ENCODE assay signal across 8 cellular contexts in genomic region chr12:96035283-96036236, GRCh38. TPM values are rescaled to one million over a fixed set of nuclear protein-coding genes. Genes with fewer than 3 reads are reported as not detected.
DNase-seq lines count a peak whose midpoint lies in the region; ATAC-seq and TF ChIP-seq lines count a peak whose summit lies in the region.

Gene LTA4H (minus strand): TSS chr12:96035587. CDS start chr12:96035519, 68 bp downstream.

- intact Hi-C loops in CD4-positive, alpha-beta T cell (cut with DNase I, micrococcal nuclease): loop anchor here (1.0 to 10.0 kb wide), 9 partner anchors 172 to 1581 kb away; partner anchors contain the start of genes SNRPF (in 2 of the 2), CEP83 (in 1 of the 2), FGD6 (in 1 of the 2) and NDUFA12 (in 1 of the 2)
- intact Hi-C loops in right lobe of liver (cut with DNase I): no loop called here

- no peaks in the 10 kb centered on the region for H3K36me3 Mint-ChIP-seq in CD4-positive, alpha-beta T cell (ENCODE audit: low read depth)

- no peaks in the 10 kb centered on the region for H3K27me3 Mint-ChIP-seq in CD4-positive, alpha-beta T cell

- DNase-seq in CD4-positive, alpha-beta T cell: peak; percentile 92 to 98 (median 95)
- DNase-seq in NCI-H82 (lab: John Stamatoyannopoulos, UW) (peak; percentile 100), ecto neural progenitor cell (ENCODE audit: low spot score) (peak; percentile 99), right lobe of liver (peak; percentile 95 to 98 (median 97))
- DNase-seq in activated CD4-positive, alpha-beta T cell treated with anti-CD3 and anti-CD28 coated beads, Interleukin-2, amount 50 U/mL, for 48 hours: peak; percentile 94 to 96
- DNase-seq in stimulated activated CD4-positive, alpha-beta T cell treated with anti-CD3 and anti-CD28 coated beads, Interleukin-4, amount 100 ng/mL, for 4 hours: peak; percentile 89 to 97

- H3K9me3 Mint-ChIP-seq in CD4-positive, alpha-beta T cell: no peaks in the 10 kb centered on the region

- H3K27ac ChIP-seq in CD4-positive, alpha-beta T cell (ENCODE audit: low read depth, low read length): peak within 1 kb of the TSS; percentile 60
- peak within 1 kb of the TSS; percentile 61 to 67 (median 66) for H3K27ac ChIP-seq in right lobe of liver

- TF ChIP-seq CTCF in CD4-positive, alpha-beta T cell (IDR thresholded peaks at IDR 0.05): no peak
- no peak for TF ChIP-seq CTCF in right lobe of liver (IDR thresholded peaks at IDR 0.05)

- WGBS in right lobe of liver (ENCODE audit: insufficient coverage, low coverage, low lambda C conversion rate, missing lambda C conversion rate): under 1% methylated on average over 51 of the region's 55 CpGs

- CTCF ChIA-PET in CD4-positive, alpha-beta T cell (lab: Charles Lee): interaction anchor here (0.9 to 1.5 kb wide), 5 partner anchors 37 to 962 kb away, joined by 3 to 4 read pairs (median 3); partner anchors contain the start of gene NR2C1

- H3K4me3 Mint-ChIP-seq in CD4-positive, alpha-beta T cell: no peak within 1 kb of the TSS

- H3K27ac Mint-ChIP-seq in CD4-positive, alpha-beta T cell: no peak within 1 kb of the TSS

- H3K4me1 ChIP-seq in right lobe of liver: peaks cover 0 to 9% (median 4%) of the 10 kb centered on the region in 4 donors

- peak; percentile 80 for TF ChIP-seq POLR2A in right lobe of liver (IDR thresholded peaks at IDR 0.05)

- POLR2A ChIA-PET in CD4-positive, alpha-beta T cell (lab: Charles Lee): interaction anchor here (0.5 to 2.0 kb wide), 21 partner anchors 12 to 818 kb away, joined by 3 to 25 read pairs (median 4); partner anchors contain the start of genes AMDHD1, CCDC38, CDK17 and FGD6

- no peaks in the 10 kb centered on the region for H3K36me3 ChIP-seq in right lobe of liver

- H3K9me3 ChIP-seq in CD4-positive, alpha-beta T cell (ENCODE audit: control insufficient read depth, low read length): no peaks in the 10 kb centered on the region
- H3K9me3 ChIP-seq in right lobe of liver: no peaks in the 10 kb centered on the region

- no peaks in the 10 kb centered on the region for H3K27me3 ChIP-seq in CD4-positive, alpha-beta T cell (ENCODE audit: control insufficient read depth, insufficient read depth, low read length)
- no peaks in the 10 kb centered on the region for H3K27me3 ChIP-seq in right lobe of liver

- H3K4me3 ChIP-seq in right lobe of liver: peak within 1 kb of the TSS; percentile 85 to 91 (median 87)

- H3K4me1 Mint-ChIP-seq in CD4-positive, alpha-beta T cell (ENCODE audit: low read depth): peaks cover 11% of the 10 kb centered on the region

- peak; percentile 93 for ATAC-seq in CD4-positive, alpha-beta T cell (ENCODE audit: poor library complexity)
- ATAC-seq in GM19452 (IDR thresholded peaks at IDR 0.05; ENCODE audit: unreplicated experiment): peak; percentile 93
- ATAC-seq in HG03575 (IDR thresholded peaks at IDR 0.05; ENCODE audit: extremely low read depth, insufficient number of reproducible peaks, low FRiP score, unreplicated experiment): peak; percentile 73
- ATAC-seq in right lobe of liver: peak; percentile 96 to 98 (median 97)

RNA-seq across cellular contexts. Expression of gene LTA4H, which starts in this region (rescaled TPM):
- total RNA-seq in CD4-positive, alpha-beta T cell: 10 to 100 TPM; 43.0 to 44.0 TPM
- total RNA-seq in right lobe of liver: 10 to 100 TPM; 19.0 to 32.5 (median 27.1) TPM

Comparison
In these comparisons a context has a peak if more than half of its experiments do, and no peak if none do; other contexts are left out.
1. Peak in every context shown above with its lines: DNase-seq, ATAC-seq, H3K4me3 ChIP-seq and H3K27ac ChIP-seq.
2. intact Hi-C loops: an anchor here in CD4-positive, alpha-beta T cell (1.0 to 10.0 kb wide); none called in right lobe of liver.